In the genomic region with DNA sequence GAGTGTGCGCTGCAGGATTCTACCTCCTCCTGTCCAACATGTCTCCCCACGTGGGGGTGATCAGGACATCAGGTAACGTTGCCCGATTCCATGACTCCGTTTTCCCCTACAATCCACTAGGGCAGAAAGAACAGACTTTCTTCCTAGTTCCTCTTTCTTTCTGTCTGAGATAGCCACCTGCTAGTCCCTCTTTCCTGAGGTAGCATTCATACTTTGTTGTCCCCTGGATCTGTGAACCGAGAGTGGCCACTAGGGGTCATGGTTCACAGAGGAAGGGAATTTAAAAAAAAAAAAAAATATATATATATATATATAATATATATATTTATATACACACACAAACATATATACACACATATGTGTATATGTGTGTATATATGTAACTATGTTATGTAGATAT, we compare ENCODE assay signal across 10 cellular contexts.
DNase-seq lines count a peak whose midpoint lies in the region; ATAC-seq, FAIRE-seq and TF ChIP-seq lines count a peak whose summit lies in the region.
"Had no signal": no experiment of that assay in that cellular context is flagged by ENCODE, and none has a peak within 500 bp of the region (broad histone marks: within the 10 kb centered on the region; RNA-seq: fewer than 3 reads in every experiment).

No MANE protein-coding gene starts in this region.

- H3K27me3 ChIP-seq in BJ (ENCODE audit: control insufficient read depth, insufficient read depth, low read length) = no peaks in the 10 kb centered on the region
- H3K27me3 ChIP-seq in SK-N-SH (ENCODE audit: insufficient read depth) = no peaks in the 10 kb centered on the region
- no peaks in the 10 kb centered on the region for H3K27me3 ChIP-seq in tibial artery

- no peaks in the 10 kb centered on the region for H4K20me1 ChIP-seq in SK-N-SH (ENCODE audit: insufficient read depth)

- no peak for FAIRE-seq in HTR-8/SVneo (lab: Jason Lieb, UNC)

- 55% methylated on average over 6 of the region's 6 CpGs for WGBS in SK-N-SH (ENCODE audit: low lambda C conversion rate)

- no peaks in the 10 kb centered on the region for H3K79me2 ChIP-seq in SK-N-SH (ENCODE audit: insufficient read depth)

- CTCF ChIA-PET in BJ (lab: Yijun Ruan, JAX) = interaction anchor here (1.0 to 1.5 kb wide), 2 partner anchors 12 to 270 kb away, joined by 4 read pairs; no protein-coding TSS in a partner anchor
- CTCF ChIA-PET in SK-N-SH (lab: Yijun Ruan, JAX) = no interaction called here

- H3K27ac ChIP-seq in SK-N-SH (ENCODE audit: low read depth in 2 of 2, low read length in 1 of 2) (no peak overlapping the region), tibial artery (no peak overlapping the region)
- H3K27ac ChIP-seq: SK-N-MC had no signal

- intact Hi-C loops in tibial artery (cut with DNase I; ENCODE audit: low total_unique reads) = no loop called here

- H2AFZ ChIP-seq in SK-N-SH (ENCODE audit: low read depth) = no peak overlapping the region

- DNase-seq in BJ (ENCODE audit: low read depth) = no peak
- DNase-seq in SK-N-SH = peak; percentile 44
- peak; percentile 5 for DNase-seq in iPS DF 19.7 (ENCODE audit: low read depth, low spot score)
- DNase-seq in NCI-H146 treated with DMSO at 0.1 percent for 48 hours (lab: John Stamatoyannopoulos, UW; ENCODE audit: unreplicated experiment) = no peak
- no peak for DNase-seq in tibial artery
- DNase-seq in activated CD4-positive, alpha-beta T cell treated with anti-CD3 and anti-CD28 coated beads for 1 hour = no peak
- no peak for DNase-seq in HTR-8/SVneo (ENCODE audit: insufficient read length, low spot score)
- DNase-seq: stimulated activated CD4-positive, alpha-beta T cell treated with anti-CD3 and anti-CD28 coated beads, Interleukin-1b, Interleukin-23, amount 100 ng/mL, for 48 hours had no signal

- H3K9me3 ChIP-seq in SK-N-SH (no peaks in the 10 kb centered on the region), tibial artery (no peaks in the 10 kb centered on the region)

- no peaks in the 10 kb centered on the region for H3F3A ChIP-seq in SK-N-SH (replicated peaks; ENCODE audit: insufficient read depth)

- H3K36me3 ChIP-seq in BJ (ENCODE audit: control insufficient read depth, insufficient read depth, low read length) (no peaks in the 10 kb centered on the region), SK-N-SH (replicated peaks in 1 of 2; ENCODE audit: control insufficient read depth in 1 of 2, insufficient read depth in 2 of 2, low read length in 1 of 2) (no peaks in the 10 kb centered on the region), tibial artery (no peaks in the 10 kb centered on the region)

- ATAC-seq in GM18909 (IDR thresholded peaks at IDR 0.05; ENCODE audit: poor library complexity, unreplicated experiment) = peak; percentile 51

- no peak overlapping the region for H3K4me3 ChIP-seq in BJ (ENCODE audit: low read depth, low read length)
- no peak overlapping the region for H3K4me3 ChIP-seq in SK-N-SH (ENCODE audit: low read depth in 2 of 2, low read length in 1 of 2)
- H3K4me3 ChIP-seq in tibial artery = no peak overlapping the region
- H3K4me3 ChIP-seq: SK-N-MC had no signal

- no peak overlapping the region for H3K4me2 ChIP-seq in SK-N-SH

- TF ChIP-seq CTCF in BJ (IDR thresholded peaks at IDR 0.05; ENCODE audit: insufficient read depth, low read depth, low read length) = peak; percentile 46
- TF ChIP-seq CTCF in SK-N-SH (IDR thresholded peaks at IDR 0.05) = peak; percentile 54
- no peak for TF ChIP-seq CTCF in tibial artery (IDR thresholded peaks at IDR 0.05)

- H3K4me1 ChIP-seq in SK-N-SH (ENCODE audit: control insufficient read depth in 1 of 2, insufficient read depth in 2 of 2, low read depth in 1 of 2, low read length in 1 of 2) = no peaks in the 10 kb centered on the region
- no peaks in the 10 kb centered on the region for H3K4me1 ChIP-seq in tibial artery

- no peak overlapping the region for H3K9ac ChIP-seq in SK-N-SH

- TF ChIP-seq EP300 in SK-N-SH (IDR thresholded peaks at IDR 0.05; ENCODE audit: borderline replicate concordance in 1 of 2, low read depth in 1 of 2, low read length in 1 of 2) = no peak

- no peaks in the 10 kb centered on the region for H3K9me2 ChIP-seq in SK-N-SH

- POLR2A ChIA-PET in BJ (lab: Charles Lee) = no interaction called here
- POLR2A ChIA-PET in SK-N-SH (lab: Yijun Ruan, JAX) = no interaction called here

- TF ChIP-seq RAD21 in SK-N-SH (IDR thresholded peaks at IDR 0.05; ENCODE audit: low read length) = peak; percentile 51

TF ChIP-seq in SK-N-SH, 30 proteins besides CTCF, POLR2A, EP300 and RAD21:
- TF ChIP-seq POLR2AphosphoS5 (IDR thresholded peaks at IDR 0.05; ENCODE audit: low read depth, low read length) = no peak
- no peak for TF ChIP-seq CHD2 (IDR thresholded peaks at IDR 0.05; ENCODE audit: low read length, partially characterized antibody)
- no peak for TF ChIP-seq MEF2A (IDR thresholded peaks at IDR 0.05; ENCODE audit: borderline replicate concordance, low read depth)
- TF ChIP-seq SMC3 (IDR thresholded peaks at IDR 0.05; ENCODE audit: low read depth, low read length) = peak; percentile 37
- TF ChIP-seq RFX5 (IDR thresholded peaks at IDR 0.05; ENCODE audit: low read length) = no peak
- TF ChIP-seq, protein P1, sequence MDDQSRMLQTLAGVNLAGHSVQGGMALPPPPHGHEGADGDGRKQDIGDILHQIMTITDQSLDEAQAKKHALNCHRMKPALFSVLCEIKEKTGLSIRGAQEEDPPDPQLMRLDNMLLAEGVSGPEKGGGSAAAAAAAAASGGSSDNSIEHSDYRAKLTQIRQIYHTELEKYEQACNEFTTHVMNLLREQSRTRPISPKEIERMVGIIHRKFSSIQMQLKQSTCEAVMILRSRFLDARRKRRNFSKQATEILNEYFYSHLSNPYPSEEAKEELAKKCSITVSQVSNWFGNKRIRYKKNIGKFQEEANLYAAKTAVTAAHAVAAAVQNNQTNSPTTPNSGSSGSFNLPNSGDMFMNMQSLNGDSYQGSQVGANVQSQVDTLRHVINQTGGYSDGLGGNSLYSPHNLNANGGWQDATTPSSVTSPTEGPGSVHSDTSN (IDR thresholded peaks at IDR 0.05) = no peak
- TF ChIP-seq JUND (IDR thresholded peaks at IDR 0.05) = no peak
- TF ChIP-seq NRF1 (IDR thresholded peaks at IDR 0.05; ENCODE audit: low read depth, low read length) = no peak
- TF ChIP-seq FOXJ3 (CRISPR knock-in tag; IDR thresholded peaks at IDR 0.05) = no peak
TF ChIP-seq in SK-N-SH: peak in this region for 1.

Comparison
In these comparisons a context has a peak if more than half of its experiments do, and no peak if none do; other contexts are left out.
1. DNase-seq: peak in SK-N-SH (single experiment) and iPS DF 19.7 (single experiment); none in BJ (single experiment), NCI-H146 treated with DMSO at 0.1 percent for 48 hours (single experiment), tibial artery (0 of 2), activated CD4-positive, alpha-beta T cell treated with anti-CD3 and anti-CD28 coated beads for 1 hour (single experiment) and HTR-8/SVneo (single experiment).
2. CTCF ChIP-seq: peak in BJ (single experiment) and SK-N-SH (single experiment); none in tibial artery (0 of 2).